2 cellular contexts compared by ENCODE assay signal in the genomic region with DNA sequence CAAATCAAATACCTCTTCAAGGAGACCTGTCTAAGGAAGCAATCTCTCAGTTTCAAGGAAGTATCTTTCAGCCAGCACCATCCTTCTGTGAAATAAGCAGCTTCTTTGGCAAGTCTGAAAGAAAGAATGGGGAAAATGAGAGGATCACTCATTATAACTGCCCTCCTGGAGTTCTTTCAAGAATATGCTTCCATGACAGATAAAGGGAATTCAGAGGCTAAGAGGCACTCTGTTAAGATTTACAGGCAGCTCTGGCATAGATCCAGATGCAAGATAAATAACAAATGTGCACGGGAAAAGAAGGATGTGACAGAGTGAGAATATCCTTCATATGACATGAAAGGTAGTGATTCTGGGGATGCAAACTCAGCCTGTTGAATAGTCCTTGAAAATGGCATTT.
TF ChIP-seq lines count a peak whose summit lies in the region.

No MANE protein-coding gene starts in this region.

TF ChIP-seq in GM23338, 12 proteins besides CTCF, POLR2A, EP300 and RAD21 (continued from another document):
- TF ChIP-seq, protein P1, sequence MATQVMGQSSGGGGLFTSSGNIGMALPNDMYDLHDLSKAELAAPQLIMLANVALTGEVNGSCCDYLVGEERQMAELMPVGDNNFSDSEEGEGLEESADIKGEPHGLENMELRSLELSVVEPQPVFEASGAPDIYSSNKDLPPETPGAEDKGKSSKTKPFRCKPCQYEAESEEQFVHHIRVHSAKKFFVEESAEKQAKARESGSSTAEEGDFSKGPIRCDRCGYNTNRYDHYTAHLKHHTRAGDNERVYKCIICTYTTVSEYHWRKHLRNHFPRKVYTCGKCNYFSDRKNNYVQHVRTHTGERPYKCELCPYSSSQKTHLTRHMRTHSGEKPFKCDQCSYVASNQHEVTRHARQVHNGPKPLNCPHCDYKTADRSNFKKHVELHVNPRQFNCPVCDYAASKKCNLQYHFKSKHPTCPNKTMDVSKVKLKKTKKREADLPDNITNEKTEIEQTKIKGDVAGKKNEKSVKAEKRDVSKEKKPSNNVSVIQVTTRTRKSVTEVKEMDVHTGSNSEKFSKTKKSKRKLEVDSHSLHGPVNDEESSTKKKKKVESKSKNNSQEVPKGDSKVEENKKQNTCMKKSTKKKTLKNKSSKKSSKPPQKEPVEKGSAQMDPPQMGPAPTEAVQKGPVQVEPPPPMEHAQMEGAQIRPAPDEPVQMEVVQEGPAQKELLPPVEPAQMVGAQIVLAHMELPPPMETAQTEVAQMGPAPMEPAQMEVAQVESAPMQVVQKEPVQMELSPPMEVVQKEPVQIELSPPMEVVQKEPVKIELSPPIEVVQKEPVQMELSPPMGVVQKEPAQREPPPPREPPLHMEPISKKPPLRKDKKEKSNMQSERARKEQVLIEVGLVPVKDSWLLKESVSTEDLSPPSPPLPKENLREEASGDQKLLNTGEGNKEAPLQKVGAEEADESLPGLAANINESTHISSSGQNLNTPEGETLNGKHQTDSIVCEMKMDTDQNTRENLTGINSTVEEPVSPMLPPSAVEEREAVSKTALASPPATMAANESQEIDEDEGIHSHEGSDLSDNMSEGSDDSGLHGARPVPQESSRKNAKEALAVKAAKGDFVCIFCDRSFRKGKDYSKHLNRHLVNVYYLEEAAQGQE (IDR thresholded peaks at IDR 0.05; ENCODE audit: unreplicated experiment) = no peak
- TF ChIP-seq ZNF114 (CRISPR knock-in tag; IDR thresholded peaks at IDR 0.05) = no peak
- TF ChIP-seq, protein P2, sequence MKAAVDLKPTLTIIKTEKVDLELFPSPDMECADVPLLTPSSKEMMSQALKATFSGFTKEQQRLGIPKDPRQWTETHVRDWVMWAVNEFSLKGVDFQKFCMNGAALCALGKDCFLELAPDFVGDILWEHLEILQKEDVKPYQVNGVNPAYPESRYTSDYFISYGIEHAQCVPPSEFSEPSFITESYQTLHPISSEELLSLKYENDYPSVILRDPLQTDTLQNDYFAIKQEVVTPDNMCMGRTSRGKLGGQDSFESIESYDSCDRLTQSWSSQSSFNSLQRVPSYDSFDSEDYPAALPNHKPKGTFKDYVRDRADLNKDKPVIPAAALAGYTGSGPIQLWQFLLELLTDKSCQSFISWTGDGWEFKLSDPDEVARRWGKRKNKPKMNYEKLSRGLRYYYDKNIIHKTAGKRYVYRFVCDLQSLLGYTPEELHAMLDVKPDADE (IDR thresholded peaks at IDR 0.05) = no peak
- no peak for TF ChIP-seq EZH2 (IDR thresholded peaks at IDR 0.05; ENCODE audit: low read depth, unreplicated experiment)
- TF ChIP-seq CREB1 (CRISPR knock-in tag; IDR thresholded peaks at IDR 0.05; ENCODE audit: low read depth) = no peak
- TF ChIP-seq POLR2AphosphoS5 (IDR thresholded peaks at IDR 0.05; ENCODE audit: low read depth) = no peak
- no peak for TF ChIP-seq EZH2phosphoT487 (IDR thresholded peaks at IDR 0.05; ENCODE audit: unreplicated experiment)
- TF ChIP-seq, protein P3, sequence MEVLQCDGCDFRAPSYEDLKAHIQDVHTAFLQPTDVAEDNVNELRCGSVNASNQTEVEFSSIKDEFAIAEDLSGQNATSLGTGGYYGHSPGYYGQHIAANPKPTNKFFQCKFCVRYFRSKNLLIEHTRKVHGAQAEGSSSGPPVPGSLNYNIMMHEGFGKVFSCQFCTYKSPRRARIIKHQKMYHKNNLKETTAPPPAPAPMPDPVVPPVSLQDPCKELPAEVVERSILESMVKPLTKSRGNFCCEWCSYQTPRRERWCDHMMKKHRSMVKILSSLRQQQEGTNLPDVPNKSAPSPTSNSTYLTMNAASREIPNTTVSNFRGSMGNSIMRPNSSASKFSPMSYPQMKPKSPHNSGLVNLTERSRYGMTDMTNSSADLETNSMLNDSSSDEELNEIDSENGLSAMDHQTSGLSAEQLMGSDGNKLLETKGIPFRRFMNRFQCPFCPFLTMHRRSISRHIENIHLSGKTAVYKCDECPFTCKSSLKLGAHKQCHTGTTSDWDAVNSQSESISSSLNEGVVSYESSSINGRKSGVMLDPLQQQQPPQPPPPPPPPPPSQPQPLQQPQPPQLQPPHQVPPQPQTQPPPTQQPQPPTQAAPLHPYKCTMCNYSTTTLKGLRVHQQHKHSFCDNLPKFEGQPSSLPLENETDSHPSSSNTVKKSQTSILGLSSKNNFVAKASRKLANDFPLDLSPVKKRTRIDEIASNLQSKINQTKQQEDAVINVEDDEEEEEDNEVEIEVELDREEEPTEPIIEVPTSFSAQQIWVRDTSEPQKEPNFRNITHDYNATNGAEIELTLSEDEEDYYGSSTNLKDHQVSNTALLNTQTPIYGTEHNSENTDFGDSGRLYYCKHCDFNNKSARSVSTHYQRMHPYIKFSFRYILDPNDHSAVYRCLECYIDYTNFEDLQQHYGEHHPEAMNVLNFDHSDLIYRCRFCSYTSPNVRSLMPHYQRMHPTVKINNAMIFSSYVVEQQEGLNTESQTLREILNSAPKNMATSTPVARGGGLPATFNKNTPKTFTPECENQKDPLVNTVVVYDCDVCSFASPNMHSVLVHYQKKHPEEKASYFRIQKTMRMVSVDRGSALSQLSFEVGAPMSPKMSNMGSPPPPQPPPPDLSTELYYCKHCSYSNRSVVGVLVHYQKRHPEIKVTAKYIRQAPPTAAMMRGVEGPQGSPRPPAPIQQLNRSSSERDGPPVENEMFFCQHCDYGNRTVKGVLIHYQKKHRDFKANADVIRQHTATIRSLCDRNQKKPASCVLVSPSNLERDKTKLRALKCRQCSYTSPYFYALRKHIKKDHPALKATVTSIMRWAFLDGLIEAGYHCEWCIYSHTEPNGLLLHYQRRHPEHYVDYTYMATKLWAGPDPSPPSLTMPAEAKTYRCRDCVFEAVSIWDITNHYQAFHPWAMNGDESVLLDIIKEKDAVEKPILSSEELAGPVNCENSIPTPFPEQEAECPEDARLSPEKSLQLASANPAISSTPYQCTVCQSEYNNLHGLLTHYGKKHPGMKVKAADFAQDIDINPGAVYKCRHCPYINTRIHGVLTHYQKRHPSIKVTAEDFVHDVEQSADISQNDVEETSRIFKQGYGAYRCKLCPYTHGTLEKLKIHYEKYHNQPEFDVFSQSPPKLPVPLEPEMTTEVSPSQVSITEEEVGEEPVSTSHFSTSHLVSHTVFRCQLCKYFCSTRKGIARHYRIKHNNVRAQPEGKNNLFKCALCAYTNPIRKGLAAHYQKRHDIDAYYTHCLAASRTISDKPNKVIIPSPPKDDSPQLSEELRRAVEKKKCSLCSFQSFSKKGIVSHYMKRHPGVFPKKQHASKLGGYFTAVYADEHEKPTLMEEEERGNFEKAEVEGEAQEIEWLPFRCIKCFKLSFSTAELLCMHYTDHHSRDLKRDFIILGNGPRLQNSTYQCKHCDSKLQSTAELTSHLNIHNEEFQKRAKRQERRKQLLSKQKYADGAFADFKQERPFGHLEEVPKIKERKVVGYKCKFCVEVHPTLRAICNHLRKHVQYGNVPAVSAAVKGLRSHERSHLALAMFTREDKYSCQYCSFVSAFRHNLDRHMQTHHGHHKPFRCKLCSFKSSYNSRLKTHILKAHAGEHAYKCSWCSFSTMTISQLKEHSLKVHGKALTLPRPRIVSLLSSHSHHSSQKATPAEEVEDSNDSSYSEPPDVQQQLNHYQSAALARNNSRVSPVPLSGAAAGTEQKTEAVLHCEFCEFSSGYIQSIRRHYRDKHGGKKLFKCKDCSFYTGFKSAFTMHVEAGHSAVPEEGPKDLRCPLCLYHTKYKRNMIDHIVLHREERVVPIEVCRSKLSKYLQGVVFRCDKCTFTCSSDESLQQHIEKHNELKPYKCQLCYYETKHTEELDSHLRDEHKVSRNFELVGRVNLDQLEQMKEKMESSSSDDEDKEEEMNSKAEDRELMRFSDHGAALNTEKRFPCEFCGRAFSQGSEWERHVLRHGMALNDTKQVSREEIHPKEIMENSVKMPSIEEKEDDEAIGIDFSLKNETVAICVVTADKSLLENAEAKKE (CRISPR knock-in tag; IDR thresholded peaks at IDR 0.05) = no peak
- no peak for TF ChIP-seq NANOG (IDR thresholded peaks at IDR 0.05; ENCODE audit: borderline replicate concordance)
- TF ChIP-seq JUNB (IDR thresholded peaks at IDR 0.05; ENCODE audit: unreplicated experiment) = no peak
TF ChIP-seq in GM23338: peak in this region for 0.

TF ChIP-seq in GM12878, 131 proteins besides CTCF, POLR2A, EP300 and RAD21 (continued from another document and continues in another):
- TF ChIP-seq, protein P4, sequence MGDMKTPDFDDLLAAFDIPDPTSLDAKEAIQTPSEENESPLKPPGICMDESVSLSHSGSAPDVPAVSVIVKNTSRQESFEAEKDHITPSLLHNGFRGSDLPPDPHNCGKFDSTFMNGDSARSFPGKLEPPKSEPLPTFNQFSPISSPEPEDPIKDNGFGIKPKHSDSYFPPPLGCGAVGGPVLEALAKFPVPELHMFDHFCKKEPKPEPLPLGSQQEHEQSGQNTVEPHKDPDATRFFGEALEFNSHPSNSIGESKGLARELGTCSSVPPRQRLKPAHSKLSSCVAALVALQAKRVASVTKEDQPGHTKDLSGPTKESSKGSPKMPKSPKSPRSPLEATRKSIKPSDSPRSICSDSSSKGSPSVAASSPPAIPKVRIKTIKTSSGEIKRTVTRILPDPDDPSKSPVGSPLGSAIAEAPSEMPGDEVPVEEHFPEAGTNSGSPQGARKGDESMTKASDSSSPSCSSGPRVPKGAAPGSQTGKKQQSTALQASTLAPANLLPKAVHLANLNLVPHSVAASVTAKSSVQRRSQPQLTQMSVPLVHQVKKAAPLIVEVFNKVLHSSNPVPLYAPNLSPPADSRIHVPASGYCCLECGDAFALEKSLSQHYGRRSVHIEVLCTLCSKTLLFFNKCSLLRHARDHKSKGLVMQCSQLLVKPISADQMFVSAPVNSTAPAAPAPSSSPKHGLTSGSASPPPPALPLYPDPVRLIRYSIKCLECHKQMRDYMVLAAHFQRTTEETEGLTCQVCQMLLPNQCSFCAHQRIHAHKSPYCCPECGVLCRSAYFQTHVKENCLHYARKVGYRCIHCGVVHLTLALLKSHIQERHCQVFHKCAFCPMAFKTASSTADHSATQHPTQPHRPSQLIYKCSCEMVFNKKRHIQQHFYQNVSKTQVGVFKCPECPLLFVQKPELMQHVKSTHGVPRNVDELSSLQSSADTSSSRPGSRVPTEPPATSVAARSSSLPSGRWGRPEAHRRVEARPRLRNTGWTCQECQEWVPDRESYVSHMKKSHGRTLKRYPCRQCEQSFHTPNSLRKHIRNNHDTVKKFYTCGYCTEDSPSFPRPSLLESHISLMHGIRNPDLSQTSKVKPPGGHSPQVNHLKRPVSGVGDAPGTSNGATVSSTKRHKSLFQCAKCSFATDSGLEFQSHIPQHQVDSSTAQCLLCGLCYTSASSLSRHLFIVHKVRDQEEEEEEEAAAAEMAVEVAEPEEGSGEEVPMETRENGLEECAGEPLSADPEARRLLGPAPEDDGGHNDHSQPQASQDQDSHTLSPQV (IDR thresholded peaks at IDR 0.05) = no peak
- TF ChIP-seq FOXM1 (IDR thresholded peaks at IDR 0.05; ENCODE audit: low read depth, low read length) = no peak
- no peak for TF ChIP-seq NR2C2 (IDR thresholded peaks at IDR 0.05; ENCODE audit: borderline replicate concordance, control insufficient read depth, insufficient read length, low read depth)
- no peak for TF ChIP-seq ASH2L (IDR thresholded peaks at IDR 0.05; ENCODE audit: borderline replicate concordance, low read depth)
- TF ChIP-seq FOS (IDR thresholded peaks at IDR 0.05; ENCODE audit: borderline replicate concordance, extremely low read depth, insufficient read length) = no peak
- TF ChIP-seq SP1 (IDR thresholded peaks at IDR 0.05; ENCODE audit: low read depth, low read length) = no peak
- TF ChIP-seq, protein P5, sequence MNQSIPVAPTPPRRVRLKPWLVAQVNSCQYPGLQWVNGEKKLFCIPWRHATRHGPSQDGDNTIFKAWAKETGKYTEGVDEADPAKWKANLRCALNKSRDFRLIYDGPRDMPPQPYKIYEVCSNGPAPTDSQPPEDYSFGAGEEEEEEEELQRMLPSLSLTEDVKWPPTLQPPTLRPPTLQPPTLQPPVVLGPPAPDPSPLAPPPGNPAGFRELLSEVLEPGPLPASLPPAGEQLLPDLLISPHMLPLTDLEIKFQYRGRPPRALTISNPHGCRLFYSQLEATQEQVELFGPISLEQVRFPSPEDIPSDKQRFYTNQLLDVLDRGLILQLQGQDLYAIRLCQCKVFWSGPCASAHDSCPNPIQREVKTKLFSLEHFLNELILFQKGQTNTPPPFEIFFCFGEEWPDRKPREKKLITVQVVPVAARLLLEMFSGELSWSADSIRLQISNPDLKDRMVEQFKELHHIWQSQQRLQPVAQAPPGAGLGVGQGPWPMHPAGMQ (IDR thresholded peaks at IDR 0.05; ENCODE audit: borderline replicate concordance) = no peak
- TF ChIP-seq, protein P6, sequence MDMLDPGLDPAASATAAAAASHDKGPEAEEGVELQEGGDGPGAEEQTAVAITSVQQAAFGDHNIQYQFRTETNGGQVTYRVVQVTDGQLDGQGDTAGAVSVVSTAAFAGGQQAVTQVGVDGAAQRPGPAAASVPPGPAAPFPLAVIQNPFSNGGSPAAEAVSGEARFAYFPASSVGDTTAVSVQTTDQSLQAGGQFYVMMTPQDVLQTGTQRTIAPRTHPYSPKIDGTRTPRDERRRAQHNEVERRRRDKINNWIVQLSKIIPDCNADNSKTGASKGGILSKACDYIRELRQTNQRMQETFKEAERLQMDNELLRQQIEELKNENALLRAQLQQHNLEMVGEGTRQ (IDR thresholded peaks at IDR 0.05; ENCODE audit: borderline replicate concordance, low read depth, low read length) = no peak
- TF ChIP-seq POU2F2 (IDR thresholded peaks at IDR 0.05; ENCODE audit: borderline replicate concordance, low read depth, low read length) = no peak
- no peak for TF ChIP-seq PAX8 (IDR thresholded peaks at IDR 0.05)
- TF ChIP-seq, protein P7, sequence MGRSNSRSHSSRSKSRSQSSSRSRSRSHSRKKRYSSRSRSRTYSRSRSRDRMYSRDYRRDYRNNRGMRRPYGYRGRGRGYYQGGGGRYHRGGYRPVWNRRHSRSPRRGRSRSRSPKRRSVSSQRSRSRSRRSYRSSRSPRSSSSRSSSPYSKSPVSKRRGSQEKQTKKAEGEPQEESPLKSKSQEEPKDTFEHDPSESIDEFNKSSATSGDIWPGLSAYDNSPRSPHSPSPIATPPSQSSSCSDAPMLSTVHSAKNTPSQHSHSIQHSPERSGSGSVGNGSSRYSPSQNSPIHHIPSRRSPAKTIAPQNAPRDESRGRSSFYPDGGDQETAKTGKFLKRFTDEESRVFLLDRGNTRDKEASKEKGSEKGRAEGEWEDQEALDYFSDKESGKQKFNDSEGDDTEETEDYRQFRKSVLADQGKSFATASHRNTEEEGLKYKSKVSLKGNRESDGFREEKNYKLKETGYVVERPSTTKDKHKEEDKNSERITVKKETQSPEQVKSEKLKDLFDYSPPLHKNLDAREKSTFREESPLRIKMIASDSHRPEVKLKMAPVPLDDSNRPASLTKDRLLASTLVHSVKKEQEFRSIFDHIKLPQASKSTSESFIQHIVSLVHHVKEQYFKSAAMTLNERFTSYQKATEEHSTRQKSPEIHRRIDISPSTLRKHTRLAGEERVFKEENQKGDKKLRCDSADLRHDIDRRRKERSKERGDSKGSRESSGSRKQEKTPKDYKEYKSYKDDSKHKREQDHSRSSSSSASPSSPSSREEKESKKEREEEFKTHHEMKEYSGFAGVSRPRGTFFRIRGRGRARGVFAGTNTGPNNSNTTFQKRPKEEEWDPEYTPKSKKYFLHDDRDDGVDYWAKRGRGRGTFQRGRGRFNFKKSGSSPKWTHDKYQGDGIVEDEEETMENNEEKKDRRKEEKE (IDR thresholded peaks at IDR 0.05) = no peak
